8 cellular contexts compared by ENCODE assay signal in the genomic region with DNA sequence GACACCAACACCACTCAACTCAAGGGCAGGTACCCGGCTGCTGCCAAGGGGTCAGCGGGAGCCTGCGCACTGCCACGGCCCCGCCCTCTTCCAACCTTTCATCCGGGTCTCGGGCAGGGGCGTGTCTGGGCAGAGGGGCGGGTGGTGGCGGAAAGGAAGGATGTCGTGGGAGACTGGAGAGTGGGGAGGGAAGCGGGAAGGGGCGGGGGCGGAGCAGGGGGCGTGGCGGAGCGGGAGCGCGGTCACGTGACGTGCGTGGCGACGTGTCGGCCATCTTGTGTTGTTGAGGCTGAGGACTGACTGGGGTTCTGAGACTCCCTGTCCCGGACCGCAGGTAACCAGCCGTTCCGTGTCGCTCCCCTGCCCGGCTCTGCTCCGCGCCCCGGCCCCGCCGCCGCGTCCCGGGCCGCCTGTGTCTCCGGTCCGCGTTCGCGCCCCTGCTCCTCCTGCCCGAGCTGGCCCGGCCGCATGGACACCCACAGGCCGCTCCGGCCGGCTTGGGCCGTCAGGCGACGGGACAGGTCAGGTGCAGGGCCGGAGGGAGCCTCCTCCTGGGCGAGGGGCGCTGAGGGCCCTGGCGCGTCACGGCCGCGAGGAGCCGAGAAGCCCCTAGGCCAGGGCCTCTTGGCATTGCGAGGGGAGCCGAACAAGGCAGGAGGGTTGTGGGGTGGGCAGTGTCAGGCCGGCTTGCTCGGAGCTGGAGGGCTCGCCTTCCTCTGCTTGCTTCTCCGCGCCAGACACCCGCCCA. TPM values are rescaled to one million over a fixed set of nuclear protein-coding genes. Genes with fewer than 3 reads are reported as not detected.
DNase-seq lines count a peak whose midpoint lies in the region; ATAC-seq and TF ChIP-seq lines count a peak whose summit lies in the region.

A gene with protein sequence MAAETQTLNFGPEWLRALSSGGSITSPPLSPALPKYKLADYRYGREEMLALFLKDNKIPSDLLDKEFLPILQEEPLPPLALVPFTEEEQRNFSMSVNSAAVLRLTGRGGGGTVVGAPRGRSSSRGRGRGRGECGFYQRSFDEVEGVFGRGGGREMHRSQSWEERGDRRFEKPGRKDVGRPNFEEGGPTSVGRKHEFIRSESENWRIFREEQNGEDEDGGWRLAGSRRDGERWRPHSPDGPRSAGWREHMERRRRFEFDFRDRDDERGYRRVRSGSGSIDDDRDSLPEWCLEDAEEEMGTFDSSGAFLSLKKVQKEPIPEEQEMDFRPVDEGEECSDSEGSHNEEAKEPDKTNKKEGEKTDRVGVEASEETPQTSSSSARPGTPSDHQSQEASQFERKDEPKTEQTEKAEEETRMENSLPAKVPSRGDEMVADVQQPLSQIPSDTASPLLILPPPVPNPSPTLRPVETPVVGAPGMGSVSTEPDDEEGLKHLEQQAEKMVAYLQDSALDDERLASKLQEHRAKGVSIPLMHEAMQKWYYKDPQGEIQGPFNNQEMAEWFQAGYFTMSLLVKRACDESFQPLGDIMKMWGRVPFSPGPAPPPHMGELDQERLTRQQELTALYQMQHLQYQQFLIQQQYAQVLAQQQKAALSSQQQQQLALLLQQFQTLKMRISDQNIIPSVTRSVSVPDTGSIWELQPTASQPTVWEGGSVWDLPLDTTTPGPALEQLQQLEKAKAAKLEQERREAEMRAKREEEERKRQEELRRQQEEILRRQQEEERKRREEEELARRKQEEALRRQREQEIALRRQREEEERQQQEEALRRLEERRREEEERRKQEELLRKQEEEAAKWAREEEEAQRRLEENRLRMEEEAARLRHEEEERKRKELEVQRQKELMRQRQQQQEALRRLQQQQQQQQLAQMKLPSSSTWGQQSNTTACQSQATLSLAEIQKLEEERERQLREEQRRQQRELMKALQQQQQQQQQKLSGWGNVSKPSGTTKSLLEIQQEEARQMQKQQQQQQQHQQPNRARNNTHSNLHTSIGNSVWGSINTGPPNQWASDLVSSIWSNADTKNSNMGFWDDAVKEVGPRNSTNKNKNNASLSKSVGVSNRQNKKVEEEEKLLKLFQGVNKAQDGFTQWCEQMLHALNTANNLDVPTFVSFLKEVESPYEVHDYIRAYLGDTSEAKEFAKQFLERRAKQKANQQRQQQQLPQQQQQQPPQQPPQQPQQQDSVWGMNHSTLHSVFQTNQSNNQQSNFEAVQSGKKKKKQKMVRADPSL (N-terminal part only) (plus strand): TSS at position 273 of the 748 bp plus-strand sequence. CDS start 37,867 bp downstream, outside the sequence.

- H3K4me3 ChIP-seq in OCI-LY1 (ENCODE audit: low read depth, low read length, poor library complexity, severe bottlenecking): peak within 1 kb of the TSS; percentile 98
- H3K4me3 ChIP-seq in endodermal cell (ENCODE audit: low read length): peak within 1 kb of the TSS; percentile 92

- no peaks in the 10 kb centered on the region for H3K9me3 Mint-ChIP-seq in endodermal cell

- H3K36me3 ChIP-seq in OCI-LY1 (ENCODE audit: insufficient read depth, low read length) (peaks cover 16% of the 10 kb centered on the region; the same call in 1 of the 2 replicates), endodermal cell (ENCODE audit: control insufficient read depth, insufficient read depth, low read length) (peaks cover 8% of the 10 kb centered on the region)

- no peaks in the 10 kb centered on the region for H3K9me2 ChIP-seq in OCI-LY1 (ENCODE audit: low read depth, low read length)

- peaks cover 23% of the 10 kb centered on the region for H3K4me1 Mint-ChIP-seq in endodermal cell

- H3K36me3 Mint-ChIP-seq in endodermal cell (ENCODE audit: low read depth): peaks cover 8% of the 10 kb centered on the region

- H3K4me2 ChIP-seq in OCI-LY1 (ENCODE audit: low read length): peak within 1 kb of the TSS; percentile 75

- peak; percentile 76 for ATAC-seq in GM21515 (IDR thresholded peaks at IDR 0.05; ENCODE audit: unreplicated experiment)

- H3K9ac ChIP-seq in OCI-LY1 (ENCODE audit: low read length): peak within 1 kb of the TSS; percentile 96
- peak within 1 kb of the TSS; percentile 90 for H3K9ac ChIP-seq in endodermal cell (ENCODE audit: extremely low read depth, low read length, poor library complexity, severe bottlenecking)

- H3K9me3 ChIP-seq in OCI-LY1 (ENCODE audit: low read length): no peaks in the 10 kb centered on the region
- no peaks in the 10 kb centered on the region for H3K9me3 ChIP-seq in endodermal cell (ENCODE audit: control insufficient read depth, low read length)

- H4K20me1 ChIP-seq in OCI-LY1 (ENCODE audit: insufficient read depth, low read length): no peaks in the 10 kb centered on the region

- peaks cover 39% of the 10 kb centered on the region for H3K79me2 ChIP-seq in OCI-LY1 (ENCODE audit: insufficient read depth, low read length)

- TF ChIP-seq CTCF in OCI-LY1 (IDR thresholded peaks at IDR 0.05; ENCODE audit: low read length): no peak
- TF ChIP-seq CTCF in endodermal cell (conservative IDR thresholded peaks at IDR 0.05): peak; percentile 34

- H2AFZ ChIP-seq in OCI-LY1 (ENCODE audit: low read length): peak within 1 kb of the TSS; percentile 99; the same call in 1 of the 2 replicates

- peaks cover 25% of the 10 kb centered on the region for H3K4me1 ChIP-seq in OCI-LY1 (ENCODE audit: insufficient read depth, low read length, severe bottlenecking)
- no peaks in the 10 kb centered on the region for H3K4me1 ChIP-seq in endodermal cell (ENCODE audit: control insufficient read depth, insufficient read depth, low read length)

- no peaks in the 10 kb centered on the region for H3F3A ChIP-seq in OCI-LY1 (ENCODE audit: insufficient read depth, low read length)

- H3K27me3 ChIP-seq in OCI-LY1 (ENCODE audit: insufficient read depth, low read length) (no peaks in the 10 kb centered on the region), endodermal cell (ENCODE audit: control insufficient read depth, insufficient read depth, low read length, poor library complexity, severe bottlenecking) (no peaks in the 10 kb centered on the region)

- H3K27me3 Mint-ChIP-seq in endodermal cell (ENCODE audit: insufficient read depth): no peaks in the 10 kb centered on the region

- H3K27ac ChIP-seq in OCI-LY1 (ENCODE audit: low read depth, low read length, poor library complexity, severe bottlenecking): peak within 1 kb of the TSS; percentile 25
- peak within 1 kb of the TSS; percentile 86 for H3K27ac ChIP-seq in endodermal cell (ENCODE audit: low read depth, low read length)

- peak; percentile 98 for DNase-seq in D341Med (ENCODE audit: low spot score)
- DNase-seq in HuH-7 (ENCODE audit: low spot score): peak; percentile 87
- DNase-seq in activated CD8-positive, alpha-beta memory T cell treated with anti-CD3 and anti-CD28 coated beads, Interleukin-2, amount 50 U/mL, for 24 hours (ENCODE audit: extremely low read depth): peak; percentile 92
- DNase-seq in endodermal cell: peak; percentile 100
- DNase-seq in mesenteric fat pad (ENCODE audit: low spot score): peak; percentile 99
- DNase-seq in stimulated activated CD8-positive, alpha-beta memory T cell treated with anti-CD3 and anti-CD28 coated beads, Interleukin-15, amount 100 ng/mL, for 1 hour (ENCODE audit: low read depth): peak; percentile 85

- H3K4me3 Mint-ChIP-seq in endodermal cell: peak within 1 kb of the TSS; percentile 93

- 0% methylated on average over 6 to 71 of the region's 71 CpGs for WGBS in endodermal cell (ENCODE audit: insufficient coverage in 1 of 2, insufficient read length in 1 of 2), 2 experiments

- peak within 1 kb of the TSS; percentile 86 for H3K27ac Mint-ChIP-seq in endodermal cell

RNA-seq across cellular contexts. Expression of the gene that starts here (rescaled TPM):
- 10 to 100 TPM; 62.5 to 72.3 TPM for total RNA-seq in endodermal cell
- 49.6 TPM for polyA plus RNA-seq in endodermal cell (2013, experiment 1 of 2)
- 46.1 TPM for polyA plus RNA-seq in endodermal cell (2013, experiment 2 of 2)
- 74.5 TPM for total RNA-seq in mesenteric fat pad

Comparison
In these comparisons a context has a peak if more than half of its experiments do, and no peak if none do; other contexts are left out.
1. Peak in every context shown above with its lines: DNase-seq, ATAC-seq, H3K4me3 ChIP-seq and H3K27ac ChIP-seq.